Comparison of ENCODE assay signal across 8 cellular contexts in genomic region chr16:81451753-81452680, GRCh38. TPM values are rescaled to one million over a fixed set of nuclear protein-coding genes. Genes with fewer than 3 reads are reported as not detected.
DNase-seq lines count a peak whose midpoint lies in the region; ATAC-seq and TF ChIP-seq lines count a peak whose summit lies in the region.

No MANE protein-coding gene starts in this region.

- peak overlapping the region; percentile 87 for H3K27ac Mint-ChIP-seq in activated naive CD8-positive, alpha-beta T cell treated with anti-CD3 and anti-CD28 coated beads, Interleukin-2, amount 10 ng/mL, durations not matched to agents 7 days and 5 days

- H3K23ac ChIP-seq in mesendoderm (ENCODE audit: low read length), result no peak overlapping the region

- DNase-seq in activated gamma-delta T cell treated with Interleukin-2 at 50 U/mL for 16 hours (peak; percentile 26), activated gamma-delta T cell (lab: John Stamatoyannopoulos, UW) (no peak), mesendoderm (peak; percentile 65), vagina (ENCODE audit: extremely low spot score in 2 of 2) (no peak), mucosa of gallbladder (ENCODE audit: low spot score) (no peak), esophagus muscularis mucosa (ENCODE audit: extremely low spot score) (no peak)
- peak; percentile 50 for DNase-seq in activated naive CD8-positive, alpha-beta T cell treated with anti-CD3 and anti-CD28 coated beads, Interleukin-2, amount 10 ng/mL, durations not matched to agents 7 days and 5 days

- no peak overlapping the region for H3K4ac ChIP-seq in mesendoderm (ENCODE audit: low read depth, low read length)

- H2AK5ac ChIP-seq in mesendoderm (ENCODE audit: low read length), result peak overlapping the region; percentile 10

- no peaks in the 10 kb centered on the region for H3K27me3 Mint-ChIP-seq in activated naive CD8-positive, alpha-beta T cell treated with anti-CD3 and anti-CD28 coated beads, Interleukin-2, amount 10 ng/mL, durations not matched to agents 7 days and 5 days

- POLR2A ChIA-PET in activated naive CD8-positive, alpha-beta T cell treated with anti-CD3 and anti-CD28 coated beads, Interleukin-2, amount 10 ng/mL, durations not matched to agents 7 days and 5 days (lab: Charles Lee), result interaction anchor here (0.6 to 1.4 kb wide), 6 partner anchors 14 to 104 kb away, joined by 3 to 10 read pairs (median 5); no protein-coding TSS in a partner anchor

- no peak overlapping the region for H2BK5ac ChIP-seq in mesendoderm (ENCODE audit: low read length)

- no peak overlapping the region for H2BK15ac ChIP-seq in mesendoderm (replicated peaks; ENCODE audit: low read depth)

- H3K4me1 Mint-ChIP-seq in activated naive CD8-positive, alpha-beta T cell treated with anti-CD3 and anti-CD28 coated beads, Interleukin-2, amount 10 ng/mL, durations not matched to agents 7 days and 5 days, result peaks cover 66% of the 10 kb centered on the region

- peaks cover 21% of the 10 kb centered on the region for H3K4me1 ChIP-seq in mesendoderm (ENCODE audit: control insufficient read depth, low read depth, low read length)
- peaks cover 80% of the 10 kb centered on the region for H3K4me1 ChIP-seq in vagina
- H3K4me1 ChIP-seq in esophagus muscularis mucosa, result peaks cover 24 to 60% (median 49%) of the 10 kb centered on the region in 4 donors

- no peak overlapping the region for H3K4me2 ChIP-seq in mesendoderm (ENCODE audit: low read length)

- H2BK120ac ChIP-seq in mesendoderm (ENCODE audit: low read depth, low read length), result no peak overlapping the region

- H3K9me3 Mint-ChIP-seq in activated naive CD8-positive, alpha-beta T cell treated with anti-CD3 and anti-CD28 coated beads, Interleukin-2, amount 10 ng/mL, durations not matched to agents 7 days and 5 days, result no peaks in the 10 kb centered on the region

- H3K9me3 ChIP-seq in vagina (no peaks in the 10 kb centered on the region), esophagus muscularis mucosa (no peaks in the 10 kb centered on the region)

- H4K5ac ChIP-seq in mesendoderm (ENCODE audit: low read length), result no peak overlapping the region

- H3K56ac ChIP-seq in mesendoderm (ENCODE audit: low read length), result peak overlapping the region; percentile 70

- no peak overlapping the region for H4K8ac ChIP-seq in mesendoderm (ENCODE audit: low read depth, low read length)

- no peak for TF ChIP-seq CTCF in vagina (IDR thresholded peaks at IDR 0.05)
- TF ChIP-seq CTCF in esophagus muscularis mucosa (IDR thresholded peaks at IDR 0.05), result no peak

- H3K36me3 ChIP-seq in mesendoderm (ENCODE audit: control insufficient read depth, insufficient read depth, low read length) (no peaks in the 10 kb centered on the region), vagina (no peaks in the 10 kb centered on the region), esophagus muscularis mucosa (peaks cover 0 to 10% (median 3%) of the 10 kb centered on the region in 4 donors)

- H3K27me3 ChIP-seq in mesendoderm (ENCODE audit: insufficient read depth, low read length, poor library complexity) (no peaks in the 10 kb centered on the region), vagina (no peaks in the 10 kb centered on the region), esophagus muscularis mucosa (no peaks in the 10 kb centered on the region)

- no CpG with 5 or more reads among the region's 20 CpGs for WGBS in mesendoderm (ENCODE audit: extremely low coverage, insufficient coverage, low lambda C conversion rate)
- 79% methylated on average over 20 of the region's 20 CpGs for WGBS in esophagus muscularis mucosa

- TF ChIP-seq POLR2A in vagina (IDR thresholded peaks at IDR 0.05) (no peak), esophagus muscularis mucosa (IDR thresholded peaks at IDR 0.05; ENCODE audit: low read depth) (no peak)

- H3K79me1 ChIP-seq in mesendoderm (ENCODE audit: low read length), result peaks cover 71% of the 10 kb centered on the region

- peaks cover 32% of the 10 kb centered on the region for H3K36me3 Mint-ChIP-seq in activated naive CD8-positive, alpha-beta T cell treated with anti-CD3 and anti-CD28 coated beads, Interleukin-2, amount 10 ng/mL, durations not matched to agents 7 days and 5 days

- H3K4me3 ChIP-seq in mesendoderm (ENCODE audit: low read length), result no peak overlapping the region
- H3K4me3 ChIP-seq in vagina, result no peak overlapping the region
- no peak overlapping the region for H3K4me3 ChIP-seq in esophagus muscularis mucosa

- H3K4me3 Mint-ChIP-seq in activated naive CD8-positive, alpha-beta T cell treated with anti-CD3 and anti-CD28 coated beads, Interleukin-2, amount 10 ng/mL, durations not matched to agents 7 days and 5 days, result peak overlapping the region; percentile 80

- H3K27ac ChIP-seq in mesendoderm (ENCODE audit: low read depth, low read length) (peak overlapping the region; percentile 25), vagina (peak overlapping the region; percentile 43), esophagus muscularis mucosa (replicated peaks in 1 of 4) (peak overlapping the region in 1 of 4 donors; percentile 17)

- intact Hi-C loops in vagina (cut with DNase I) (no loop called here), esophagus muscularis mucosa (cut with DNase I) (no loop called here)

- peaks cover 95% of the 10 kb centered on the region for H3K79me2 ChIP-seq in mesendoderm (ENCODE audit: control insufficient read depth, insufficient read depth, low read length)

- no peak overlapping the region for H3K18ac ChIP-seq in mesendoderm (ENCODE audit: low read length)

- no peak for TF ChIP-seq EP300 in esophagus muscularis mucosa (IDR thresholded peaks at IDR 0.05)

- peak overlapping the region; percentile 33 for H3K9ac ChIP-seq in mesendoderm (ENCODE audit: low read length)

- ATAC-seq in activated naive CD8-positive, alpha-beta T cell treated with anti-CD3 and anti-CD28 coated beads, Interleukin-2, amount 10 ng/mL, durations not matched to agents 7 days and 5 days (ENCODE audit: low read depth), result peak; percentile 93
- no peak for ATAC-seq in GM21717 (IDR thresholded peaks at IDR 0.05; ENCODE audit: unreplicated experiment)

RNA-seq across cellular contexts. Expression of gene CMIP, which starts 7.4 kb away (rescaled TPM):
- 10 to 100 TPM; 65.4 to 76.7 TPM for total RNA-seq in activated naive CD8-positive, alpha-beta T cell treated with anti-CD3 and anti-CD28 coated beads, Interleukin-2, amount 10 ng/mL, durations not matched to agents 7 days and 5 days
- polyA plus RNA-seq in mesendoderm (2013, experiment 1 of 2), result 36.2 TPM
- polyA plus RNA-seq in mesendoderm (2013, experiment 2 of 2), result 36.4 TPM
- 66.3 TPM for total RNA-seq in vagina
- 95.5 TPM for total RNA-seq in mucosa of gallbladder
- 10 to 100 TPM; 14.5 to 24.6 (median 21.0) TPM for total RNA-seq in esophagus muscularis mucosa

Comparison
In these comparisons a context has a peak if more than half of its experiments do, and no peak if none do; other contexts are left out.
1. DNase-seq: peak in activated gamma-delta T cell treated with Interleukin-2 at 50 U/mL for 16 hours (single experiment), activated naive CD8-positive, alpha-beta T cell treated with anti-CD3 and anti-CD28 coated beads, Interleukin-2, amount 10 ng/mL, durations not matched to agents 7 days and 5 days (single experiment) and mesendoderm (single experiment); none in activated gamma-delta T cell (single experiment), vagina (0 of 2), mucosa of gallbladder (single experiment) and esophagus muscularis mucosa (single experiment).